ENCODE assay signal across 10 cellular contexts in genomic region chr6:165988306-165988756, GRCh38.
DNase-seq lines count a peak whose midpoint lies in the region; ATAC-seq and TF ChIP-seq lines count a peak whose summit lies in the region.
"Had no signal": no experiment of that assay in that cellular context is flagged by ENCODE, and none has a peak within 500 bp of the region (broad histone marks: within the 10 kb centered on the region; RNA-seq: fewer than 3 reads in every experiment).

No MANE protein-coding gene starts in this region.

- peak overlapping the region; percentile 24 for H2AFZ ChIP-seq in neuron (ENCODE audit: low read depth, low read length)

- H3K9me3 ChIP-seq in heart right ventricle (no peaks in the 10 kb centered on the region), esophagus squamous epithelium (no peaks in the 10 kb centered on the region), neuron (ENCODE audit: low read length) (no peaks in the 10 kb centered on the region), aorta (ENCODE audit: control insufficient read depth, low read length) (no peaks in the 10 kb centered on the region)

- peaks cover 0 to 22% (median 9%) of the 10 kb centered on the region in 9 donors for H3K4me1 ChIP-seq in heart right ventricle
- H3K4me1 ChIP-seq in esophagus squamous epithelium, result peaks cover 0 to 20% (median 4%) of the 10 kb centered on the region in 3 donors
- peaks cover 14% of the 10 kb centered on the region for H3K4me1 ChIP-seq in neuron (ENCODE audit: insufficient read depth, low read length)
- H3K4me1 ChIP-seq in aorta (ENCODE audit: control insufficient read depth in 1 of 2, insufficient read depth in 2 of 2, low read length in 2 of 2), result no peaks in the 10 kb centered on the region

- H3K27me3 ChIP-seq in heart right ventricle (peaks cover 7 to 59% (median 35%) of the 10 kb centered on the region in 7 donors), esophagus squamous epithelium (peaks cover 0 to 67% (median 0%) of the 10 kb centered on the region in 4 donors), neuron (ENCODE audit: insufficient read depth, low read length) (peaks cover 75% of the 10 kb centered on the region), aorta (ENCODE audit: control insufficient read depth in 1 of 2, insufficient read depth in 2 of 2, low read length in 1 of 2) (peaks cover 0 to 2% of the 10 kb centered on the region in 2 donors)

- intact Hi-C loops in heart right ventricle (cut with DNase I) (loop anchor here in 3 of 10 donors (10.0 kb wide), 1 partner anchor 94 kb away; no protein-coding TSS in a partner anchor), Right ventricle myocardium superior (cut with DNase I) (no loop called here), esophagus squamous epithelium (cut with DNase I) (no loop called here), aorta (cut with DNase I) (no loop called here)

- DNase-seq in heart right ventricle (no peak), Right ventricle myocardium superior (no peak), esophagus squamous epithelium (lab: John Stamatoyannopoulos, UW) (no peak), aorta (peak in 1 of 2 donors; percentile 74), NCI-H1436 (lab: John Stamatoyannopoulos, UW) (no peak), AML-193 (lab: John Stamatoyannopoulos, UW) (no peak)
- DNase-seq: activated CD4-positive, alpha-beta T cell treated with anti-CD3 and anti-CD28 coated beads for 48 hours; activated naive CD8-positive, alpha-beta T cell treated with anti-CD3 and anti-CD28 coated beads, Interleukin-2, amount 10 ng/mL, durations not matched to agents 7 days and 5 days had no signal

- H3K36me3 ChIP-seq in heart right ventricle (no peaks in the 10 kb centered on the region), esophagus squamous epithelium (no peaks in the 10 kb centered on the region), neuron (ENCODE audit: insufficient read depth, low read length) (no peaks in the 10 kb centered on the region), aorta (ENCODE audit: control insufficient read depth in 1 of 2, insufficient read depth in 2 of 2, low read length in 1 of 2) (no peaks in the 10 kb centered on the region)

- TF ChIP-seq CTCF in heart right ventricle (IDR thresholded peaks at IDR 0.05), result no peak
- TF ChIP-seq CTCF in esophagus squamous epithelium (IDR thresholded peaks at IDR 0.05), result no peak

- whole genome bisulfite sequencing in heart right ventricle, 2 donors, result 1% methylated on average over 29 of the region's 29 CpGs
- WGBS in esophagus squamous epithelium, 2 donors, result 0% methylated on average over 1 of the region's 29 CpGs; no CpG with 5 or more reads in 1 of the 2 donors
- 0 to 2% methylated on average over 24 to 29 of the region's 29 CpGs for WGBS in aorta, 2 donors

- H3K4me3 ChIP-seq in heart right ventricle (peak overlapping the region; percentile 33 to 66 (median 52)), esophagus squamous epithelium (peak overlapping the region in 3 of 4 donors; percentile 30 to 58 (median 37)), neuron (ENCODE audit: low read length) (peak overlapping the region; percentile 29), aorta (ENCODE audit: low read length in 2 of 2) (peak overlapping the region; percentile 41 to 48)

- ATAC-seq in heart right ventricle (peak in 1 of 8 donors; percentile 26), Right ventricle myocardium superior (ENCODE audit: poor library complexity) (no peak), aorta (ENCODE audit: low FRiP score) (peak; percentile 33), HG03175 (IDR thresholded peaks at IDR 0.05; ENCODE audit: unreplicated experiment) (no peak)

- TF ChIP-seq POLR2A in esophagus squamous epithelium (IDR thresholded peaks at IDR 0.05), result no peak

- H3K27ac ChIP-seq in heart right ventricle (peak overlapping the region in 4 of 10 donors; percentile 23 to 77 (median 63)), esophagus squamous epithelium (no peak overlapping the region), aorta (ENCODE audit: low read depth in 1 of 2, low read length in 2 of 2) (no peak overlapping the region)
